ENCODE assay signal across 12 cellular contexts in genomic region chr1:145981299-145981600, GRCh38. TPM values are rescaled to one million over a fixed set of nuclear protein-coding genes. Genes with fewer than 3 reads are reported as not detected.
DNase-seq lines count a peak whose midpoint lies in the region; ATAC-seq and TF ChIP-seq lines count a peak whose summit lies in the region.
"Had no signal": no experiment of that assay in that cellular context is flagged by ENCODE, and none has a peak within 500 bp of the region (broad histone marks: within the 10 kb centered on the region; RNA-seq: fewer than 3 reads in every experiment).

No MANE protein-coding gene starts in this region.

- H3K27me3 Mint-ChIP-seq in MCF 10A (ENCODE audit: insufficient read depth, unreplicated experiment) (no peaks in the 10 kb centered on the region), neural progenitor cell (ENCODE audit: insufficient read depth, low read depth) (peaks cover 4% of the 10 kb centered on the region), GM23338 (ENCODE audit: insufficient read depth, low read depth, poor library complexity) (peaks cover 5% of the 10 kb centered on the region)

- H3K9ac ChIP-seq in duodenal mucosa (ENCODE audit: low read depth in 1 of 2, low read length in 2 of 2), result no peak overlapping the region
- no peak overlapping the region for H3K9ac ChIP-seq in neural progenitor cell

- intact Hi-C loops in breast epithelium (cut with DNase I; ENCODE audit: low total_unique reads) (no loop called here), MCF 10A (cut with micrococcal nuclease) (no loop called here), upper lobe of right lung (cut with DNase I) (no loop called here)

- no peaks in the 10 kb centered on the region for H3K9me2 ChIP-seq in GM23338 (ENCODE audit: insufficient read depth)

- POLR2A ChIA-PET in MCF 10A (lab: Yijun Ruan, JAX), result interaction anchor here (0.5 to 24.2 kb wide), 7 partner anchors 16 to 100 kb away, joined by 3 to 1309 read pairs (median 26); partner anchors contain the start of genes ANKRD34A, LIX1L, POLR3GL and TXNIP

- H3K4me3 ChIP-seq in breast epithelium (no peak overlapping the region), duodenal mucosa (ENCODE audit: low read depth in 1 of 2, low read length in 2 of 2) (no peak overlapping the region), neural progenitor cell (no peak overlapping the region), upper lobe of right lung (no peak overlapping the region), GM23338 (no peak overlapping the region)

- H3K4me1 Mint-ChIP-seq in MCF 10A (ENCODE audit: insufficient read depth, unreplicated experiment) (peaks cover 29% of the 10 kb centered on the region), neural progenitor cell (peaks cover 18% of the 10 kb centered on the region), GM23338 (peaks cover 24% of the 10 kb centered on the region)

- H3K4me2 ChIP-seq in neural progenitor cell (no peak overlapping the region), GM23338 (no peak overlapping the region)

- H2AFZ ChIP-seq in neural progenitor cell (replicated peaks), result no peak overlapping the region
- no peak overlapping the region for H2AFZ ChIP-seq in GM23338

- H3K36me3 Mint-ChIP-seq in MCF 10A (ENCODE audit: insufficient read depth, unreplicated experiment), result peaks cover 11% of the 10 kb centered on the region
- H3K36me3 Mint-ChIP-seq in neural progenitor cell, result no peaks in the 10 kb centered on the region
- no peaks in the 10 kb centered on the region for H3K36me3 Mint-ChIP-seq in GM23338 (ENCODE audit: low read depth)

- no TSS peak for BruUV-seq in MCF 10A (replicated peaks; lab: Mats Ljungman, UMichigan)

- peak overlapping the region; percentile 95 to 97 for H3K27ac ChIP-seq in breast epithelium
- H3K27ac ChIP-seq in duodenal mucosa (ENCODE audit: low read depth, low read length), result peak overlapping the region; percentile 11
- H3K27ac ChIP-seq in neural progenitor cell, result no peak overlapping the region
- H3K27ac ChIP-seq in upper lobe of right lung, result peak overlapping the region; percentile 98
- no peak overlapping the region for H3K27ac ChIP-seq in GM23338 (ENCODE audit: low read depth)

- H3K79me2 ChIP-seq in neural progenitor cell (ENCODE audit: low read depth) (no peaks in the 10 kb centered on the region), GM23338 (replicated peaks; ENCODE audit: insufficient read depth) (no peaks in the 10 kb centered on the region)

- H3K4me1 ChIP-seq in breast epithelium (peaks cover 17 to 34% of the 10 kb centered on the region in 2 donors), duodenal mucosa (ENCODE audit: control insufficient read depth in 1 of 2, insufficient read depth in 2 of 2, low read length in 2 of 2) (peaks cover 62 to 69% of the 10 kb centered on the region in 2 donors), neural progenitor cell (peaks cover 15% of the 10 kb centered on the region), upper lobe of right lung (peaks cover 90% of the 10 kb centered on the region), GM23338 (ENCODE audit: insufficient read depth) (peaks cover 26% of the 10 kb centered on the region)

- H3K36me3 ChIP-seq in breast epithelium (no peaks in the 10 kb centered on the region), duodenal mucosa (ENCODE audit: control insufficient read depth in 1 of 2, insufficient read depth in 2 of 2, low read length in 2 of 2) (no peaks in the 10 kb centered on the region), neural progenitor cell (no peaks in the 10 kb centered on the region), upper lobe of right lung (no peaks in the 10 kb centered on the region), GM23338 (ENCODE audit: insufficient read depth) (no peaks in the 10 kb centered on the region)

- H4K20me1 ChIP-seq in neural progenitor cell (ENCODE audit: low read depth) (no peaks in the 10 kb centered on the region), GM23338 (replicated peaks; ENCODE audit: insufficient read depth) (no peaks in the 10 kb centered on the region)

- no peak for TF ChIP-seq CTCF in breast epithelium (IDR thresholded peaks at IDR 0.05)
- TF ChIP-seq CTCF in MCF 10A (IDR thresholded peaks at IDR 0.05; ENCODE audit: unreplicated experiment), result no peak
- TF ChIP-seq CTCF in neural progenitor cell (IDR thresholded peaks at IDR 0.05), result no peak
- no peak for TF ChIP-seq CTCF in upper lobe of right lung (IDR thresholded peaks at IDR 0.05)
- no peak for TF ChIP-seq CTCF in GM23338 (conservative IDR thresholded peaks at IDR 0.05; ENCODE audit: low read depth in 2 of 2)

- DNase-seq in breast epithelium (ENCODE audit: low spot score in 2 of 2), result peak in 1 of 2 donors; percentile 38
- DNase-seq in MCF 10A (ENCODE audit: unreplicated experiment), result no peak
- no peak for DNase-seq in neural progenitor cell (ENCODE audit: low spot score)
- no peak for DNase-seq in upper lobe of right lung
- no peak for DNase-seq in stimulated activated CD4-positive, alpha-beta T cell treated with anti-CD3 and anti-CD28 coated beads, Interleukin-2, amount 100 ng/mL, for 24 hours
- no peak for DNase-seq in GM23338 (ENCODE audit: low spot score)
- DNase-seq in cerebellar cortex (ENCODE audit: low spot score), result no peak
- DNase-seq: activated naive CD4-positive, alpha-beta T cell treated with Interleukin-2 at 50 U/mL for 16 hours; DND-41; NCI-H2107; stimulated activated CD4-positive, alpha-beta T cell treated with anti-CD3 and anti-CD28 coated beads, Interleukin-12 subunit alpha, Interleukin-12 subunit beta, amount 100 ng/mL, for 4 hours had no signal

- H3F3A ChIP-seq in neural progenitor cell (ENCODE audit: low read depth) (peaks cover 18% of the 10 kb centered on the region), GM23338 (replicated peaks; ENCODE audit: low read depth) (no peaks in the 10 kb centered on the region)

- no peak overlapping the region for H3K27ac Mint-ChIP-seq in MCF 10A (ENCODE audit: low read depth, unreplicated experiment)
- H3K27ac Mint-ChIP-seq in neural progenitor cell, result peak overlapping the region; percentile 33
- no peak overlapping the region for H3K27ac Mint-ChIP-seq in GM23338

- ATAC-seq in upper lobe of right lung (no peak), GM23338 (no peak)

- TF ChIP-seq POLR2A in breast epithelium (IDR thresholded peaks at IDR 0.05), result no peak

- CTCF ChIA-PET in MCF 10A (lab: Yijun Ruan, JAX), result interaction anchor here (1.8 to 24.2 kb wide), 6 partner anchors 10 to 90 kb away, joined by 4 to 773 read pairs (median 102); partner anchors contain the start of genes ANKRD34A, HJV, POLR3GL and TXNIP

- H3K27me3 ChIP-seq in breast epithelium, result no peaks in the 10 kb centered on the region
- H3K27me3 ChIP-seq in duodenal mucosa (ENCODE audit: control insufficient read depth in 1 of 2, insufficient read depth in 2 of 2, low read length in 2 of 2), result no peaks in the 10 kb centered on the region
- no peaks in the 10 kb centered on the region for H3K27me3 ChIP-seq in neural progenitor cell
- H3K27me3 ChIP-seq in upper lobe of right lung, result no peaks in the 10 kb centered on the region
- H3K27me3 ChIP-seq in GM23338 (ENCODE audit: insufficient read depth), result no peaks in the 10 kb centered on the region

- H3K4me3 Mint-ChIP-seq in MCF 10A (ENCODE audit: unreplicated experiment) (no peak overlapping the region), neural progenitor cell (no peak overlapping the region), GM23338 (no peak overlapping the region)

- no peaks in the 10 kb centered on the region for H3K9me3 ChIP-seq in breast epithelium
- H3K9me3 ChIP-seq in duodenal mucosa (ENCODE audit: control insufficient read depth in 1 of 2, low read length in 2 of 2), result no peaks in the 10 kb centered on the region
- no peaks in the 10 kb centered on the region for H3K9me3 ChIP-seq in neural progenitor cell (ENCODE audit: low read depth)
- H3K9me3 ChIP-seq in upper lobe of right lung, result no peaks in the 10 kb centered on the region

- H3K9me3 Mint-ChIP-seq in MCF 10A (ENCODE audit: unreplicated experiment) (no peaks in the 10 kb centered on the region), neural progenitor cell (no peaks in the 10 kb centered on the region), GM23338 (no peaks in the 10 kb centered on the region)

TF ChIP-seq in GM23338, 12 proteins besides CTCF, POLR2A, EP300 and RAD21:
- TF ChIP-seq CREB1 (CRISPR knock-in tag; IDR thresholded peaks at IDR 0.05; ENCODE audit: low read depth) (no peak), EZH2phosphoT487 (IDR thresholded peaks at IDR 0.05; ENCODE audit: unreplicated experiment) (no peak)

RNA-seq across cellular contexts. Expression of gene TXNIP, which starts 15.1 kb away (rescaled TPM):
- total RNA-seq in breast epithelium, result 1,000 to 10,000 TPM; 2,506 to 3,955 (median 3,543) TPM
- total RNA-seq in MCF 10A (2022), result 576 and 599 TPM in 2 replicates
- 177 and 213 TPM in 2 replicates for total RNA-seq in neural progenitor cell (ENCODE audit: low replicate concordance)
- total RNA-seq in upper lobe of right lung, result 945 TPM
- 29.1 and 31.5 TPM in 2 replicates for total RNA-seq in GM23338 (2014; rRNA removed; shearing (Covaris generic))
- polyA plus RNA-seq in GM23338 (2016; fragmentation: Nextera tagmentation; extraction: Ambion mirVana), result 19.5 and 22.8 TPM in 2 replicates

RNA-seq across cellular contexts. Expression of gene POLR3GL, which starts 16.8 kb away (rescaled TPM):
- total RNA-seq in breast epithelium (10 to 100 TPM; 18.0 to 32.8 (median 18.1) TPM), MCF 10A (2022) (17.6 and 20.9 TPM in 2 replicates), neural progenitor cell (ENCODE audit: low replicate concordance) (11.1 and 12.0 TPM in 2 replicates), upper lobe of right lung (21.4 TPM)
- 0.82 and 3.1 TPM in 2 replicates for total RNA-seq in GM23338 (2014; rRNA removed; shearing (Covaris generic))
- 9.5 and 9.8 TPM in 2 replicates for polyA plus RNA-seq in GM23338 (2016; fragmentation: Nextera tagmentation; extraction: Ambion mirVana)

RNA-seq across cellular contexts. Expression of gene ANKRD34A, which starts 16.9 kb away (rescaled TPM):
- total RNA-seq in breast epithelium, result under 1 TPM; 0.16 to 0.98 (median 0.59) TPM
- 2.6 and 3.1 TPM in 2 replicates for total RNA-seq in MCF 10A (2022)
- total RNA-seq in neural progenitor cell (ENCODE audit: low replicate concordance), result 0.06 and 0.28 TPM in 2 replicates
- 0.69 TPM for total RNA-seq in upper lobe of right lung
- total RNA-seq in GM23338 (2014; rRNA removed; shearing (Covaris generic)), result 0.35 and 2.2 TPM in 2 replicates
- 0.09 and 0.16 TPM in 2 replicates for polyA plus RNA-seq in GM23338 (2016; fragmentation: Nextera tagmentation; extraction: Ambion mirVana)

RNA-seq across cellular contexts. Expression of gene LIX1L, which starts 23.4 kb away (rescaled TPM):
- 10 to 100 TPM; 18.1 to 28.5 (median 21.8) TPM for total RNA-seq in breast epithelium
- 40.1 and 42.1 TPM in 2 replicates for total RNA-seq in MCF 10A (2022)
- total RNA-seq in neural progenitor cell (ENCODE audit: low replicate concordance), result 12.5 and 13.6 TPM in 2 replicates
- total RNA-seq in upper lobe of right lung, result 32.8 TPM
- 2.5 and 2.6 TPM in 2 replicates for total RNA-seq in GM23338 (2014; rRNA removed; shearing (Covaris generic))
- 0.76 and 1.1 TPM in 2 replicates for polyA plus RNA-seq in GM23338 (2016; fragmentation: Nextera tagmentation; extraction: Ambion mirVana)

RNA-seq across cellular contexts. Expression of gene HJV, which starts 40.3 kb away (rescaled TPM):
- total RNA-seq in breast epithelium, result not detected
- not detected in 2 replicates for total RNA-seq in MCF 10A (2022)
- not detected in 2 replicates for total RNA-seq in neural progenitor cell (ENCODE audit: low replicate concordance)
- not detected for total RNA-seq in upper lobe of right lung
- 0.23 and 0.42 TPM in 2 replicates for total RNA-seq in GM23338 (2014; rRNA removed; shearing (Covaris generic))
- polyA plus RNA-seq in GM23338 (2016; fragmentation: Nextera tagmentation; extraction: Ambion mirVana), result 0.45 and 0.99 TPM in 2 replicates

Comparison
In these comparisons a context has a peak if more than half of its experiments do, and no peak if none do; other contexts are left out.
1. H3K27ac ChIP-seq: peak in breast epithelium (2 of 2), duodenal mucosa (single experiment) and upper lobe of right lung (single experiment); none in neural progenitor cell (single experiment) and GM23338 (single experiment).